In genomic region chr10:119541459-119542356, GRCh38 we compare ENCODE assay signal across 8 cellular contexts. TPM values are rescaled to one million over a fixed set of nuclear protein-coding genes. Genes with fewer than 3 reads are reported as not detected.
DNase-seq lines count a peak whose midpoint lies in the region; ATAC-seq and TF ChIP-seq lines count a peak whose summit lies in the region.

No MANE protein-coding gene starts in this region.

- in situ Hi-C loops in GM18951 (cut with MboI; ENCODE audit: low sequenced_read_pairs, unreplicated experiment): no loop called here

- H3K27me3 ChIP-seq in iPS DF 6.9 (ENCODE audit: control insufficient read depth, insufficient read depth, low read length): peaks cover 17% of the 10 kb centered on the region

- no peak overlapping the region for H3K27ac ChIP-seq in iPS DF 6.9 (ENCODE audit: low read length)

- ATAC-seq in GM18519 (IDR thresholded peaks at IDR 0.05; ENCODE audit: low FRiP score, unreplicated experiment) (no peak), esophagus mucosa (no peak)

- H3K36me3 ChIP-seq in iPS DF 6.9 (ENCODE audit: control insufficient read depth, insufficient read depth, low read length): no peaks in the 10 kb centered on the region

- H3K4me3 ChIP-seq in iPS DF 6.9 (ENCODE audit: low read length): peak overlapping the region; percentile 35; the same call in 1 of the 2 replicates

- no CpG with 5 or more reads among the region's 57 CpGs for WGBS in iPS DF 6.9 (ENCODE audit: insufficient coverage, insufficient read length)

- peak; percentile 59 for DNase-seq in NOMO-1 treated with dmso at 0.1 percent for 144 hours (lab: John Stamatoyannopoulos, UW; ENCODE audit: unreplicated experiment)
- peak; percentile 77 for DNase-seq in activated naive CD4-positive, alpha-beta T cell treated with Interleukin-2 at 50 U/mL for 16 hours
- no peak for DNase-seq in iPS DF 6.9 (ENCODE audit: low read depth, low spot score)
- peak; percentile 40 to 57 for DNase-seq in stimulated activated CD4-positive, alpha-beta T cell treated with anti-CD3 and anti-CD28 coated beads, Interleukin-15, amount 100 ng/mL, for 48 hours (ENCODE audit: low read depth in 2 of 2)
- DNase-seq in 8988T: no peak

- no peaks in the 10 kb centered on the region for H3K9me3 ChIP-seq in iPS DF 6.9 (ENCODE audit: control insufficient read depth, insufficient read depth, low read length)

- H3K4me1 ChIP-seq in iPS DF 6.9 (ENCODE audit: control insufficient read depth, insufficient read depth, low read length): 0 out of 2 replicates have a peak, but pooled peaks cover 1% of the 10 kb centered on the region

- TF ChIP-seq POLR2A in GM18951 (IDR thresholded peaks at IDR 0.05; ENCODE audit: extremely low read depth, insufficient read depth, insufficient read length): peak; percentile 27

RNA-seq across cellular contexts. Expression of gene RGS10, which starts 0.8 kb away (rescaled TPM):
- 33.9 TPM for total RNA-seq in esophagus mucosa

RNA-seq across cellular contexts. Expression of gene TIAL1, which starts 55.1 kb away (rescaled TPM):
- 90.8 TPM for total RNA-seq in esophagus mucosa

Comparison
In these comparisons a context has a peak if more than half of its experiments do, and no peak if none do; other contexts are left out.
1. DNase-seq: peak in NOMO-1 treated with dmso at 0.1 percent for 144 hours (single experiment), activated naive CD4-positive, alpha-beta T cell treated with Interleukin-2 at 50 U/mL for 16 hours (single experiment) and stimulated activated CD4-positive, alpha-beta T cell treated with anti-CD3 and anti-CD28 coated beads, Interleukin-15, amount 100 ng/mL, for 48 hours (2 of 2); none in iPS DF 6.9 (single experiment) and 8988T (single experiment).